ENCODE assay signal across 25 cellular contexts in genomic region chr13:51784097-51784496, GRCh38. TPM values are rescaled to one million over a fixed set of nuclear protein-coding genes. Genes with fewer than 3 reads are reported as not detected.
DNase-seq lines count a peak whose midpoint lies in the region; ATAC-seq and TF ChIP-seq lines count a peak whose summit lies in the region.
"Had no signal": no experiment of that assay in that cellular context is flagged by ENCODE, and none has a peak within 500 bp of the region (broad histone marks: within the 10 kb centered on the region; RNA-seq: fewer than 3 reads in every experiment).

No MANE protein-coding gene starts in this region.

- DNase-seq in GM23338 (ENCODE audit: low spot score) (no peak), left colon (no peak), RPMI8226 (no peak), Ammon's horn (ENCODE audit: low spot score) (no peak)
- no peak for DNase-seq in stimulated activated naive B cell treated with anti-CD40 and anti-IgM and Interleukin-4, amounts not matched to agents 10 μg/mL and 1 μg/mL and 100 μg/mL, for 72 hours
- DNase-seq in activated CD4-positive, alpha-beta memory T cell treated with anti-CD3 and anti-CD28 coated beads, Interleukin-2, amount 10 ng/mL, durations not matched to agents 7 days and 5 days, result no peak
- DNase-seq: BE2C; Caco-2; CD4-positive, alpha-beta T cell; DMS 273 treated with DMSO at 0.1 percent for 48 hours; DMS79 treated with DMSO at 0.1 percent for 48 hours; KBM-7; MM.1S; NCI-H1048; NCI-H1417 treated with DMSO at 0.1 percent for 48 hours; NCI-H187; NCI-H446 treated with DMSO at 0.1 percent for 48 hours; NCI-H526 treated with DMSO at 0.1 percent for 48 hours; OCI-M1 had no signal

- H3K27ac Mint-ChIP-seq in GM23338, result no peak overlapping the region
- peak overlapping the region; percentile 47 for H3K27ac Mint-ChIP-seq in activated T-helper 17 cell treated with anti-CD3 and anti-CD28 coated beads, Interleukin-2, amount 50 U/mL, for 72 hours
- peak overlapping the region; percentile 80 for H3K27ac Mint-ChIP-seq in stimulated activated naive B cell treated with anti-CD40 and anti-IgM and Interleukin-4, amounts not matched to agents 10 μg/mL and 1 μg/mL and 100 μg/mL, for 72 hours
- no peak overlapping the region for H3K27ac Mint-ChIP-seq in activated CD4-positive, alpha-beta memory T cell treated with anti-CD3 and anti-CD28 coated beads, Interleukin-2, amount 10 ng/mL, durations not matched to agents 7 days and 5 days
- H3K27ac Mint-ChIP-seq: CD4-positive, alpha-beta T cell had no signal

- CTCF ChIA-PET in activated CD4-positive, alpha-beta memory T cell treated with anti-CD3 and anti-CD28 coated beads, Interleukin-2, amount 10 ng/mL, durations not matched to agents 7 days and 5 days (lab: Charles Lee), result no interaction called here

- ATAC-seq in GM23338 (peak; percentile 20), left colon (peak; percentile 48)
- ATAC-seq in activated T-helper 17 cell treated with anti-CD3 and anti-CD28 coated beads, Interleukin-2, amount 50 U/mL, for 72 hours (replicated peaks), result no peak
- ATAC-seq in stimulated activated naive B cell treated with anti-CD40 and anti-IgM and Interleukin-4, amounts not matched to agents 10 μg/mL and 1 μg/mL and 100 μg/mL, for 72 hours (replicated peaks), result no peak
- ATAC-seq: A549, GM12878, Right ventricle myocardium inferior had no signal

- no peaks in the 10 kb centered on the region for H3K36me3 Mint-ChIP-seq in GM23338 (ENCODE audit: low read depth)
- H3K36me3 Mint-ChIP-seq in activated T-helper 17 cell treated with anti-CD3 and anti-CD28 coated beads, Interleukin-2, amount 50 U/mL, for 72 hours (ENCODE audit: low read depth), result peaks cover 8% of the 10 kb centered on the region
- H3K36me3 Mint-ChIP-seq in stimulated activated naive B cell treated with anti-CD40 and anti-IgM and Interleukin-4, amounts not matched to agents 10 μg/mL and 1 μg/mL and 100 μg/mL, for 72 hours, result peaks cover 10 to 12% of the 10 kb centered on the region in 2 donors
- no peaks in the 10 kb centered on the region for H3K36me3 Mint-ChIP-seq in activated CD4-positive, alpha-beta memory T cell treated with anti-CD3 and anti-CD28 coated beads, Interleukin-2, amount 10 ng/mL, durations not matched to agents 7 days and 5 days (ENCODE audit: low read depth)

- no peaks in the 10 kb centered on the region for H4K20me1 ChIP-seq in GM23338 (replicated peaks; ENCODE audit: insufficient read depth)

- H3K4me3 ChIP-seq in GM23338, result no peak overlapping the region
- H3K4me3 ChIP-seq: A549, GM12878, HAP-1, SJSA1 had no signal

- no peak overlapping the region for H3K4me3 Mint-ChIP-seq in GM23338
- H3K4me3 Mint-ChIP-seq in activated T-helper 17 cell treated with anti-CD3 and anti-CD28 coated beads, Interleukin-2, amount 50 U/mL, for 72 hours, result no peak overlapping the region
- no peak overlapping the region for H3K4me3 Mint-ChIP-seq in stimulated activated naive B cell treated with anti-CD40 and anti-IgM and Interleukin-4, amounts not matched to agents 10 μg/mL and 1 μg/mL and 100 μg/mL, for 72 hours
- H3K4me3 Mint-ChIP-seq in activated CD4-positive, alpha-beta memory T cell treated with anti-CD3 and anti-CD28 coated beads, Interleukin-2, amount 10 ng/mL, durations not matched to agents 7 days and 5 days, result no peak overlapping the region
- H3K4me3 Mint-ChIP-seq: CD4-positive, alpha-beta T cell had no signal

- POLR2A ChIA-PET in activated CD4-positive, alpha-beta memory T cell treated with anti-CD3 and anti-CD28 coated beads, Interleukin-2, amount 10 ng/mL, durations not matched to agents 7 days and 5 days (lab: Charles Lee), result interaction anchor here (1.5 kb wide), 1 partner anchor 19 kb away, joined by 3 read pairs; no protein-coding TSS in a partner anchor

- H3K4me1 ChIP-seq in GM23338 (ENCODE audit: insufficient read depth), result no peaks in the 10 kb centered on the region
- H3K4me1 ChIP-seq: A549, SJSA1 had no signal

- H3K27ac ChIP-seq in GM23338 (ENCODE audit: low read depth), result no peak overlapping the region
- H3K27ac ChIP-seq: A549, SJSA1 had no signal

- peaks cover 13% of the 10 kb centered on the region for H3K27me3 Mint-ChIP-seq in GM23338 (ENCODE audit: insufficient read depth, low read depth, poor library complexity)
- H3K27me3 Mint-ChIP-seq in activated T-helper 17 cell treated with anti-CD3 and anti-CD28 coated beads, Interleukin-2, amount 50 U/mL, for 72 hours, result no peaks in the 10 kb centered on the region
- peaks cover 0 to 3% of the 10 kb centered on the region in 2 donors for H3K27me3 Mint-ChIP-seq in stimulated activated naive B cell treated with anti-CD40 and anti-IgM and Interleukin-4, amounts not matched to agents 10 μg/mL and 1 μg/mL and 100 μg/mL, for 72 hours
- no peaks in the 10 kb centered on the region for H3K27me3 Mint-ChIP-seq in activated CD4-positive, alpha-beta memory T cell treated with anti-CD3 and anti-CD28 coated beads, Interleukin-2, amount 10 ng/mL, durations not matched to agents 7 days and 5 days
- H3K27me3 Mint-ChIP-seq: CD4-positive, alpha-beta T cell had no signal

- H3K4me2 ChIP-seq in GM23338, result no peak overlapping the region
- H3K4me2 ChIP-seq: A549 had no signal

- no peak overlapping the region for H2AFZ ChIP-seq in GM23338

- no peaks in the 10 kb centered on the region for H3K27me3 ChIP-seq in GM23338 (ENCODE audit: insufficient read depth)
- H3K27me3 ChIP-seq: BE2C, SJSA1 had no signal

- intact Hi-C loops in left colon (cut with DNase I, micrococcal nuclease), result no loop called here

- H3K36me3 ChIP-seq in GM23338 (ENCODE audit: insufficient read depth), result no peaks in the 10 kb centered on the region
- H3K36me3 ChIP-seq: BE2C, HAP-1, SJSA1 had no signal

- no peaks in the 10 kb centered on the region for H3K9me2 ChIP-seq in GM23338 (ENCODE audit: insufficient read depth)

- TF ChIP-seq CTCF in GM23338 (conservative IDR thresholded peaks at IDR 0.05; ENCODE audit: low read depth in 2 of 2), result no peak

- peaks cover 17% of the 10 kb centered on the region for H3K4me1 Mint-ChIP-seq in GM23338
- peaks cover 13% of the 10 kb centered on the region for H3K4me1 Mint-ChIP-seq in activated T-helper 17 cell treated with anti-CD3 and anti-CD28 coated beads, Interleukin-2, amount 50 U/mL, for 72 hours
- peaks cover 17 to 19% of the 10 kb centered on the region in 2 donors for H3K4me1 Mint-ChIP-seq in stimulated activated naive B cell treated with anti-CD40 and anti-IgM and Interleukin-4, amounts not matched to agents 10 μg/mL and 1 μg/mL and 100 μg/mL, for 72 hours
- H3K4me1 Mint-ChIP-seq in activated CD4-positive, alpha-beta memory T cell treated with anti-CD3 and anti-CD28 coated beads, Interleukin-2, amount 10 ng/mL, durations not matched to agents 7 days and 5 days, result peaks cover 15% of the 10 kb centered on the region

- no peaks in the 10 kb centered on the region for H3K79me2 ChIP-seq in GM23338 (replicated peaks; ENCODE audit: insufficient read depth)

- H3F3A ChIP-seq in GM23338 (replicated peaks; ENCODE audit: low read depth), result no peaks in the 10 kb centered on the region

- H3K9me3 Mint-ChIP-seq in GM23338, result no peaks in the 10 kb centered on the region
- no peaks in the 10 kb centered on the region for H3K9me3 Mint-ChIP-seq in activated T-helper 17 cell treated with anti-CD3 and anti-CD28 coated beads, Interleukin-2, amount 50 U/mL, for 72 hours
- H3K9me3 Mint-ChIP-seq in stimulated activated naive B cell treated with anti-CD40 and anti-IgM and Interleukin-4, amounts not matched to agents 10 μg/mL and 1 μg/mL and 100 μg/mL, for 72 hours, result no peaks in the 10 kb centered on the region
- H3K9me3 Mint-ChIP-seq in activated CD4-positive, alpha-beta memory T cell treated with anti-CD3 and anti-CD28 coated beads, Interleukin-2, amount 10 ng/mL, durations not matched to agents 7 days and 5 days, result no peaks in the 10 kb centered on the region
- H3K9me3 Mint-ChIP-seq: CD4-positive, alpha-beta T cell had no signal

TF ChIP-seq in GM23338, 12 proteins besides CTCF, POLR2A, EP300 and RAD21 (continues in another document):
- no peak for TF ChIP-seq ETS1 (IDR thresholded peaks at IDR 0.05)
- no peak for TF ChIP-seq ZNF114 (CRISPR knock-in tag; IDR thresholded peaks at IDR 0.05)
- TF ChIP-seq POLR2AphosphoS5 (IDR thresholded peaks at IDR 0.05; ENCODE audit: low read depth), result no peak
- TF ChIP-seq EZH2phosphoT487 (IDR thresholded peaks at IDR 0.05; ENCODE audit: unreplicated experiment), result no peak
- TF ChIP-seq JUNB (IDR thresholded peaks at IDR 0.05; ENCODE audit: unreplicated experiment), result no peak
- TF ChIP-seq CREB1 (CRISPR knock-in tag; IDR thresholded peaks at IDR 0.05; ENCODE audit: low read depth), result no peak
- no peak for TF ChIP-seq EZH2 (IDR thresholded peaks at IDR 0.05; ENCODE audit: low read depth, unreplicated experiment)
- no peak for TF ChIP-seq NANOG (IDR thresholded peaks at IDR 0.05; ENCODE audit: borderline replicate concordance)
- TF ChIP-seq STAT1 (IDR thresholded peaks at IDR 0.05; ENCODE audit: unreplicated experiment), result no peak

RNA-seq across cellular contexts. Expression of gene DHRS12, which starts 19.9 kb away (rescaled TPM):
- 4.3 and 4.6 TPM in 2 replicates for total RNA-seq in GM23338 (2014; rRNA removed; shearing (Covaris generic))
- 8.9 and 12.2 TPM in 2 replicates for polyA plus RNA-seq in GM23338 (2016; fragmentation: Nextera tagmentation; extraction: Ambion mirVana)
- total RNA-seq in activated T-helper 17 cell treated with anti-CD3 and anti-CD28 coated beads, Interleukin-2, amount 50 U/mL, for 72 hours, result 1 to 10 TPM; 5.0 to 9.6 TPM
- total RNA-seq in left colon, result 10 to 100 TPM; 15.2 to 15.3 TPM
- total RNA-seq in activated CD4-positive, alpha-beta memory T cell treated with anti-CD3 and anti-CD28 coated beads, Interleukin-2, amount 10 ng/mL, durations not matched to agents 7 days and 5 days, result 1 to 10 TPM; 5.0 to 6.4 TPM

Comparison
In these comparisons a context has a peak if more than half of its experiments do, and no peak if none do; other contexts are left out.
1. ATAC-seq: peak in GM23338 (single experiment) and left colon (single experiment); none in activated T-helper 17 cell treated with anti-CD3 and anti-CD28 coated beads, Interleukin-2, amount 50 U/mL, for 72 hours (single experiment) and stimulated activated naive B cell treated with anti-CD40 and anti-IgM and Interleukin-4, amounts not matched to agents 10 μg/mL and 1 μg/mL and 100 μg/mL, for 72 hours (0 of 2).
2. H3K27ac Mint-ChIP-seq: peak in activated T-helper 17 cell treated with anti-CD3 and anti-CD28 coated beads, Interleukin-2, amount 50 U/mL, for 72 hours (single experiment) and stimulated activated naive B cell treated with anti-CD40 and anti-IgM and Interleukin-4, amounts not matched to agents 10 μg/mL and 1 μg/mL and 100 μg/mL, for 72 hours (single experiment); none in GM23338 (single experiment) and activated CD4-positive, alpha-beta memory T cell treated with anti-CD3 and anti-CD28 coated beads, Interleukin-2, amount 10 ng/mL, durations not matched to agents 7 days and 5 days (single experiment).